In genomic region chr12:132771126-132771838, GRCh38 we compare ENCODE assay signal across 9 cellular contexts. TPM values are rescaled to one million over a fixed set of nuclear protein-coding genes. Genes with fewer than 3 reads are reported as not detected.
DNase-seq lines count a peak whose midpoint lies in the region; ATAC-seq and FAIRE-seq lines count a peak whose summit lies in the region.
"Had no signal": no experiment of that assay in that cellular context is flagged by ENCODE, and none has a peak within 500 bp of the region (broad histone marks: within the 10 kb centered on the region; RNA-seq: fewer than 3 reads in every experiment).

No MANE protein-coding gene starts in this region.

- ATAC-seq in HG03442 (IDR thresholded peaks at IDR 0.05; ENCODE audit: unreplicated experiment) (peak; percentile 34), HG03175 (IDR thresholded peaks at IDR 0.05; ENCODE audit: unreplicated experiment) (no peak)

- FAIRE-seq in GM19239 (lab: Jason Lieb, UNC): peak; percentile 84
- FAIRE-seq: endothelial cell of umbilical vein had no signal

- no peak overlapping the region for H3K4me3 Mint-ChIP-seq in activated T-helper 2 cell treated with anti-CD3 and anti-CD28 coated beads, Interferon-gamma antibody, Interleukin-2, Interleukin-4, amounts not matched to agents 10 μg/mL and 5 μg/mL and 100 μg/mL, durations not matched to agents 14 hours and 24 hours and 36 hours (ENCODE audit: low read depth)

- no peaks in the 10 kb centered on the region for H3K9me3 Mint-ChIP-seq in activated T-helper 2 cell treated with anti-CD3 and anti-CD28 coated beads, Interferon-gamma antibody, Interleukin-2, Interleukin-4, amounts not matched to agents 10 μg/mL and 5 μg/mL and 100 μg/mL, durations not matched to agents 14 hours and 24 hours and 36 hours

- peak overlapping the region; percentile 53 for H3K27ac Mint-ChIP-seq in activated T-helper 2 cell treated with anti-CD3 and anti-CD28 coated beads, Interferon-gamma antibody, Interleukin-2, Interleukin-4, amounts not matched to agents 10 μg/mL and 5 μg/mL and 100 μg/mL, durations not matched to agents 14 hours and 24 hours and 36 hours

- in situ Hi-C loops in G401 (cut with HindIII; ENCODE audit: low sequenced_read_pairs): no loop called here

- peaks cover 60% of the 10 kb centered on the region for H3K36me3 Mint-ChIP-seq in activated T-helper 2 cell treated with anti-CD3 and anti-CD28 coated beads, Interferon-gamma antibody, Interleukin-2, Interleukin-4, amounts not matched to agents 10 μg/mL and 5 μg/mL and 100 μg/mL, durations not matched to agents 14 hours and 24 hours and 36 hours (ENCODE audit: low read depth)

- intact Hi-C loops in activated T-helper 2 cell treated with anti-CD3 and anti-CD28 coated beads, Interferon-gamma antibody, Interleukin-2, Interleukin-4, amounts not matched to agents 10 μg/mL and 5 μg/mL and 100 μg/mL, durations not matched to agents 14 hours and 24 hours and 36 hours (cut with micrococcal nuclease): no loop called here

- H3K4me1 Mint-ChIP-seq in activated T-helper 2 cell treated with anti-CD3 and anti-CD28 coated beads, Interferon-gamma antibody, Interleukin-2, Interleukin-4, amounts not matched to agents 10 μg/mL and 5 μg/mL and 100 μg/mL, durations not matched to agents 14 hours and 24 hours and 36 hours (ENCODE audit: low read depth): peaks cover 19% of the 10 kb centered on the region

- peak; percentile 58 for DNase-seq in GM19239 (ENCODE audit: insufficient read length, low spot score)
- peak; percentile 21 for DNase-seq in activated T-helper 2 cell treated with anti-CD3 and anti-CD28 coated beads, Interferon-gamma antibody, Interleukin-2, Interleukin-4, amounts not matched to agents 10 μg/mL and 5 μg/mL and 100 μg/mL, durations not matched to agents 14 hours and 24 hours and 36 hours (ENCODE audit: low spot score)
- DNase-seq in stimulated activated CD8-positive, alpha-beta memory T cell treated with anti-CD3 and anti-CD28 coated beads, Interleukin-12 subunit alpha, Interleukin-12 subunit beta, amount 100 ng/mL, for 1 hour (ENCODE audit: low read depth): peak; percentile 9
- DNase-seq in G401 (ENCODE audit: low spot score): no peak
- DNase-seq in midbrain (lab: John Stamatoyannopoulos, UW): no peak
- no peak for DNase-seq in CD1c-positive myeloid dendritic cell (ENCODE audit: extremely low spot score)

- no peaks in the 10 kb centered on the region for H3K27me3 Mint-ChIP-seq in activated T-helper 2 cell treated with anti-CD3 and anti-CD28 coated beads, Interferon-gamma antibody, Interleukin-2, Interleukin-4, amounts not matched to agents 10 μg/mL and 5 μg/mL and 100 μg/mL, durations not matched to agents 14 hours and 24 hours and 36 hours (ENCODE audit: low read depth)

RNA-seq across cellular contexts. Expression of gene ANKLE2, which starts 9.7 kb away (rescaled TPM):
- total RNA-seq in activated T-helper 2 cell treated with anti-CD3 and anti-CD28 coated beads, Interferon-gamma antibody, Interleukin-2, Interleukin-4, amounts not matched to agents 10 μg/mL and 5 μg/mL and 100 μg/mL, durations not matched to agents 14 hours and 24 hours and 36 hours: 143 and 152 TPM in 2 replicates
- total RNA-seq in G401 (2014; rRNA removed; shearing (Covaris generic)): 27.9 and 34.3 TPM in 2 replicates

RNA-seq across cellular contexts. Expression of gene GOLGA3, which starts 57.4 kb away (rescaled TPM):
- 64.5 and 66.2 TPM in 2 replicates for total RNA-seq in activated T-helper 2 cell treated with anti-CD3 and anti-CD28 coated beads, Interferon-gamma antibody, Interleukin-2, Interleukin-4, amounts not matched to agents 10 μg/mL and 5 μg/mL and 100 μg/mL, durations not matched to agents 14 hours and 24 hours and 36 hours
- 13.6 and 24.7 TPM in 2 replicates for total RNA-seq in G401 (2014; rRNA removed; shearing (Covaris generic))

Comparison
In these comparisons a context has a peak if more than half of its experiments do, and no peak if none do; other contexts are left out.
1. DNase-seq: peak in GM19239 (single experiment), activated T-helper 2 cell treated with anti-CD3 and anti-CD28 coated beads, Interferon-gamma antibody, Interleukin-2, Interleukin-4, amounts not matched to agents 10 μg/mL and 5 μg/mL and 100 μg/mL, durations not matched to agents 14 hours and 24 hours and 36 hours (single experiment) and stimulated activated CD8-positive, alpha-beta memory T cell treated with anti-CD3 and anti-CD28 coated beads, Interleukin-12 subunit alpha, Interleukin-12 subunit beta, amount 100 ng/mL, for 1 hour (single experiment); none in G401 (single experiment), midbrain (single experiment) and CD1c-positive myeloid dendritic cell (single experiment).